In the genomic region with DNA sequence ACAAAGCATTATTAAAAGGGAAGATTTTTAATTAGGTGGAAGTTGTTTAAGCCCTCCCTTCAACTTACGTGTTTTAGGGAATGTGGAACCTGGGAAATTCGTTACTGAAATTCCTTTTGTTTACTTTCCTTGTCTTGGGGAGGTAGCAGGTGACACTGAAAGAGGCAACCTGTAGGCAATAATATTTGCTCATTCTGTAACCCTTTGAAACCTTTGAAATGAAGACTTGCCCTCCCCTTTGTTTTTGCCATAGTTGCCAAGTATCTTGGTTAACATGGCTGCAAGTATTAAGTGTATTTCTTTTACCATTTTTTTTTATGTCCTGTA, we compare ENCODE assay signal across 9 cellular contexts. TPM values are rescaled to one million over a fixed set of nuclear protein-coding genes. Genes with fewer than 3 reads are reported as not detected.
DNase-seq lines count a peak whose midpoint lies in the region; ATAC-seq and TF ChIP-seq lines count a peak whose summit lies in the region.
"Had no signal": no experiment of that assay in that cellular context is flagged by ENCODE, and none has a peak within 500 bp of the region (broad histone marks: within the 10 kb centered on the region; RNA-seq: fewer than 3 reads in every experiment).

No MANE protein-coding gene starts in this region.

- CTCF ChIA-PET in MCF 10A (lab: Yijun Ruan, JAX) = interaction anchor here (0.6 to 4.2 kb wide), 5 partner anchors 11 to 151 kb away, joined by 3 to 31 read pairs (median 3); no protein-coding TSS in a partner anchor

- TF ChIP-seq CTCF in MCF 10A (IDR thresholded peaks at IDR 0.05; ENCODE audit: unreplicated experiment) = no peak

- H3K36me3 ChIP-seq in mucosa of stomach (ENCODE audit: control insufficient read depth, insufficient read depth, low read length) (no peaks in the 10 kb centered on the region), aorta (ENCODE audit: control insufficient read depth in 1 of 2, insufficient read depth in 2 of 2, low read length in 1 of 2) (no peaks in the 10 kb centered on the region)

- no peak for DNase-seq in stimulated activated naive CD8-positive, alpha-beta T cell treated with anti-CD3 and anti-CD28 coated beads, Interleukin-15, Interleukin-2, amounts not matched to agents 100 U/mL and 50 U/mL, for 24 hours
- DNase-seq in MCF 10A (ENCODE audit: unreplicated experiment) (no peak), aorta (no peak), NCI-H146 treated with DMSO at 0.1 percent for 48 hours (lab: John Stamatoyannopoulos, UW; ENCODE audit: unreplicated experiment) (no peak), DMS 273 treated with DMSO at 0.1 percent for 48 hours (lab: John Stamatoyannopoulos, UW) (no peak), SHP77 (lab: John Stamatoyannopoulos, UW) (no peak)
- DNase-seq: GF-D8 had no signal

- 11 to 12% methylated on average over 2 of the region's 2 CpGs for WGBS in aorta, 2 donors

- H3K4me3 ChIP-seq in mucosa of stomach (ENCODE audit: low read length) (peak overlapping the region; percentile 45), aorta (ENCODE audit: low read length in 2 of 2) (peak overlapping the region; percentile 93 to 100)

- H3K27me3 ChIP-seq in mucosa of stomach (ENCODE audit: control insufficient read depth, insufficient read depth, low read length) (no peaks in the 10 kb centered on the region), aorta (ENCODE audit: control insufficient read depth in 1 of 2, insufficient read depth in 2 of 2, low read length in 1 of 2) (no peaks in the 10 kb centered on the region)

- H3K9ac ChIP-seq in mucosa of stomach (ENCODE audit: low read length) = no peak overlapping the region

- BruUV-seq in MCF 10A (replicated peaks; lab: Mats Ljungman, UMichigan) = no TSS peak

- peak overlapping the region; percentile 96 for H3K4me3 Mint-ChIP-seq in stimulated activated naive CD8-positive, alpha-beta T cell treated with anti-CD3 and anti-CD28 coated beads, Interleukin-15, Interleukin-2, amounts not matched to agents 100 ng/mL and 50 ng/mL, for 24 hours
- peak overlapping the region; percentile 91 for H3K4me3 Mint-ChIP-seq in MCF 10A (ENCODE audit: unreplicated experiment)

- H3K4me1 ChIP-seq in mucosa of stomach (ENCODE audit: control insufficient read depth, insufficient read depth, low read length) = peaks cover 10% of the 10 kb centered on the region
- H3K4me1 ChIP-seq in aorta (ENCODE audit: control insufficient read depth in 1 of 2, insufficient read depth in 2 of 2, low read length in 2 of 2) = peaks cover 0 to 9% of the 10 kb centered on the region in 2 donors

- no peak overlapping the region for H3K27ac ChIP-seq in aorta (ENCODE audit: low read depth in 1 of 2, low read length in 2 of 2)

- POLR2A ChIA-PET in MCF 10A (lab: Yijun Ruan, JAX) = interaction anchor here (0.9 to 5.2 kb wide), 12 partner anchors 10 to 273 kb away, joined by 3 to 45 read pairs (median 10); a partner anchor contains a TSS

- no peak for ATAC-seq in stimulated activated naive CD8-positive, alpha-beta T cell treated with anti-CD3 and anti-CD28 coated beads, Interleukin-15, Interleukin-2, amounts not matched to agents 100 U/mL and 50 U/mL, for 24 hours
- no peak for ATAC-seq in aorta (ENCODE audit: low FRiP score)

- peak overlapping the region; percentile 92 for H3K27ac Mint-ChIP-seq in stimulated activated naive CD8-positive, alpha-beta T cell treated with anti-CD3 and anti-CD28 coated beads, Interleukin-15, Interleukin-2, amounts not matched to agents 100 ng/mL and 50 ng/mL, for 24 hours
- peak overlapping the region; percentile 93 for H3K27ac Mint-ChIP-seq in MCF 10A (ENCODE audit: low read depth, unreplicated experiment)

- peaks cover 6% of the 10 kb centered on the region for H3K4me1 Mint-ChIP-seq in stimulated activated naive CD8-positive, alpha-beta T cell treated with anti-CD3 and anti-CD28 coated beads, Interleukin-15, Interleukin-2, amounts not matched to agents 100 ng/mL and 50 ng/mL, for 24 hours (ENCODE audit: low read depth)
- H3K4me1 Mint-ChIP-seq in MCF 10A (ENCODE audit: insufficient read depth, unreplicated experiment) = peaks cover 51% of the 10 kb centered on the region

- peaks cover 48% of the 10 kb centered on the region for H3K36me3 Mint-ChIP-seq in stimulated activated naive CD8-positive, alpha-beta T cell treated with anti-CD3 and anti-CD28 coated beads, Interleukin-15, Interleukin-2, amounts not matched to agents 100 ng/mL and 50 ng/mL, for 24 hours (ENCODE audit: low read depth)
- no peaks in the 10 kb centered on the region for H3K36me3 Mint-ChIP-seq in MCF 10A (ENCODE audit: insufficient read depth, unreplicated experiment)

- no peaks in the 10 kb centered on the region for H3K9me3 Mint-ChIP-seq in stimulated activated naive CD8-positive, alpha-beta T cell treated with anti-CD3 and anti-CD28 coated beads, Interleukin-15, Interleukin-2, amounts not matched to agents 100 ng/mL and 50 ng/mL, for 24 hours
- no peaks in the 10 kb centered on the region for H3K9me3 Mint-ChIP-seq in MCF 10A (ENCODE audit: unreplicated experiment)

- intact Hi-C loops in MCF 10A (cut with micrococcal nuclease) (loop anchor here (2.0 to 5.0 kb wide), 3 partner anchors 98 to 272 kb away; no protein-coding TSS in a partner anchor), aorta (cut with DNase I) (loop anchor here (2.0 to 10.0 kb wide), 3 partner anchors 50 to 150 kb away; no protein-coding TSS in a partner anchor)

- no peaks in the 10 kb centered on the region for H3K9me3 ChIP-seq in mucosa of stomach (ENCODE audit: control insufficient read depth, low read length)
- H3K9me3 ChIP-seq in aorta (ENCODE audit: control insufficient read depth, low read length) = no peaks in the 10 kb centered on the region

- H3K27me3 Mint-ChIP-seq in stimulated activated naive CD8-positive, alpha-beta T cell treated with anti-CD3 and anti-CD28 coated beads, Interleukin-15, Interleukin-2, amounts not matched to agents 100 ng/mL and 50 ng/mL, for 24 hours = no peaks in the 10 kb centered on the region
- H3K27me3 Mint-ChIP-seq in MCF 10A (ENCODE audit: insufficient read depth, unreplicated experiment) = no peaks in the 10 kb centered on the region

RNA-seq across cellular contexts. Expression of a gene that starts 1.7 kb away (rescaled TPM):
- total RNA-seq in MCF 10A (2022) (86.0 and 90.7 TPM in 2 replicates), aorta (100 to 1,000 TPM in 1 of 2 donors, 10 to 100 TPM in 1; 78.4 to 137 TPM)
- 100 to 1,000 TPM in 1 of 2 donors, 10 to 100 TPM in 1; 84.2 to 128 TPM for polyA plus RNA-seq in aorta

RNA-seq across cellular contexts. Expression of a gene that starts 1.7 kb away (rescaled TPM):
- 8.1 and 8.5 TPM in 2 replicates for total RNA-seq in MCF 10A (2022)
- total RNA-seq in aorta = 10 to 100 TPM; 25.2 to 82.3 TPM
- 1 to 10 TPM; 3.0 to 3.2 TPM for polyA plus RNA-seq in aorta
